ENCODE assay signal across 16 cellular contexts in the genomic region with DNA sequence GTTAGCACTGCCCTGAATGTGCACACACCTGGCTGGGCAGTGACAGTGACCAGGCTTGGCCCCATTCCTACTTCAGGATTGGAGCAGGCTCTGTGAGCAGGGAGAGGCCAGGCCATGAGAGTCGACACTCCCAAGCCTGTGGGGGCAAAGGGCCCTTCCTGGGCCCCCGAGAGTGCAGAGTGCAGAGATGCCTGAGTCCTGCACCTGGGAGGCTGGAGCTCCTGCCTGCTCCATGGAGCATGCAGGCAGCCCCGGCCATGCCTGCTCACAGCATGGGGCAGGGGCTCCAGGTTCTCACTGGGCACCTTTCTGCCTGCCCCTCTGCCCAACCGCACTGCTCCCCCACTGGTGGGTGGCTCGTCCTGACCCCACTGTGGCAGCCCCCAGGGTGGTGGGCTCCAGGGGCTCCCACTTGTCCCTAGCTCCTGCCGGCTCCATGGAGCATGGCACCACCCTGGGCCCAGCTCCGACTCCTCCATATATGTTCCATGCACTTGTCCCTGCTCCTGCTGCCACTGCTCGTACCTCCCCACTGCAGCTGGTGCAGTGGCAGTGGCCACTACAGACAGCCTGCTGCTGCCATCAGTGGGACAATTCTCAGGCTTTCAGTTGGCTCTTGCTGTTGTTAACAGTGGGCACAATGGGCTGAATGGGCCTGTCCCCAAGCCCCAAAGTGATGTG.
DNase-seq lines count a peak whose midpoint lies in the region; ATAC-seq lines count a peak whose summit lies in the region.
"Had no signal": no experiment of that assay in that cellular context is flagged by ENCODE, and none has a peak within 500 bp of the region (broad histone marks: within the 10 kb centered on the region; RNA-seq: fewer than 3 reads in every experiment).

No MANE protein-coding gene starts in this region.

- H3K27ac Mint-ChIP-seq in stimulated activated effector memory CD8-positive, alpha-beta T cell treated with anti-CD3 and anti-CD28 coated beads, Interleukin-12 subunit alpha, Interleukin-12 subunit beta, amount 100 ng/mL, for 72 hours: no peak overlapping the region
- H3K27ac Mint-ChIP-seq: CD14-positive monocyte; CD8-positive, alpha-beta T cell; HFFc6 had no signal

- intact Hi-C loops in Right ventricle myocardium superior (cut with DNase I) (no loop called here), Right ventricle myocardium inferior (cut with DNase I) (no loop called here)

- ATAC-seq in Right ventricle myocardium superior (ENCODE audit: poor library complexity): no peak
- no peak for ATAC-seq in Right ventricle myocardium inferior
- peak; percentile 31 for ATAC-seq in esophagus mucosa
- peak; percentile 25 for ATAC-seq in stimulated activated effector memory CD8-positive, alpha-beta T cell treated with anti-CD3 and anti-CD28 coated beads, Interleukin-12 subunit alpha, Interleukin-12 subunit beta, amount 100 ng/mL, for 72 hours
- ATAC-seq in GM21717 (IDR thresholded peaks at IDR 0.05; ENCODE audit: unreplicated experiment): no peak
- ATAC-seq: CD8-positive, alpha-beta T cell had no signal

- H3K4me1 Mint-ChIP-seq in stimulated activated effector memory CD8-positive, alpha-beta T cell treated with anti-CD3 and anti-CD28 coated beads, Interleukin-12 subunit alpha, Interleukin-12 subunit beta, amount 100 ng/mL, for 72 hours: no peaks in the 10 kb centered on the region
- H3K4me1 Mint-ChIP-seq: CD14-positive monocyte had no signal

- H3K4me3 Mint-ChIP-seq in stimulated activated effector memory CD8-positive, alpha-beta T cell treated with anti-CD3 and anti-CD28 coated beads, Interleukin-12 subunit alpha, Interleukin-12 subunit beta, amount 100 ng/mL, for 72 hours: no peak overlapping the region
- H3K4me3 Mint-ChIP-seq: CD14-positive monocyte; CD8-positive, alpha-beta T cell; HFFc6 had no signal

- DNase-seq in Right ventricle myocardium superior: peak; percentile 23
- no peak for DNase-seq in Right ventricle myocardium inferior (ENCODE audit: missing footprints)
- DNase-seq in mesenteric fat pad (ENCODE audit: low spot score): peak; percentile 69
- DNase-seq in stimulated activated effector memory CD8-positive, alpha-beta T cell treated with anti-CD3 and anti-CD28 coated beads, Interleukin-12 subunit alpha, Interleukin-12 subunit beta, amount 100 ng/mL, for 72 hours (ENCODE audit: low spot score in 2 of 2): no peak
- DNase-seq in kidney tubule cell (ENCODE audit: low spot score): no peak
- DNase-seq in SHP77 treated with DMSO at 0.1 percent for 48 hours (lab: John Stamatoyannopoulos, UW): no peak
- DNase-seq: CD8-positive, alpha-beta T cell; COR-L47; DMS153; DMS79 treated with DMSO at 0.1 percent for 48 hours; EL; HCEC 1CT; HFFc6 had no signal

- no peaks in the 10 kb centered on the region for H3K36me3 Mint-ChIP-seq in stimulated activated effector memory CD8-positive, alpha-beta T cell treated with anti-CD3 and anti-CD28 coated beads, Interleukin-12 subunit alpha, Interleukin-12 subunit beta, amount 100 ng/mL, for 72 hours
- H3K36me3 Mint-ChIP-seq: CD14-positive monocyte; CD8-positive, alpha-beta T cell had no signal

- H3K9me3 Mint-ChIP-seq in stimulated activated effector memory CD8-positive, alpha-beta T cell treated with anti-CD3 and anti-CD28 coated beads, Interleukin-12 subunit alpha, Interleukin-12 subunit beta, amount 100 ng/mL, for 72 hours: peaks cover 17% of the 10 kb centered on the region

Comparison
In these comparisons a context has a peak if more than half of its experiments do, and no peak if none do; other contexts are left out.
1. DNase-seq: peak in Right ventricle myocardium superior (single experiment) and mesenteric fat pad (single experiment); none in Right ventricle myocardium inferior (single experiment), stimulated activated effector memory CD8-positive, alpha-beta T cell treated with anti-CD3 and anti-CD28 coated beads, Interleukin-12 subunit alpha, Interleukin-12 subunit beta, amount 100 ng/mL, for 72 hours (0 of 2), kidney tubule cell (single experiment) and SHP77 treated with DMSO at 0.1 percent for 48 hours (single experiment).
2. ATAC-seq: peak in esophagus mucosa (single experiment) and stimulated activated effector memory CD8-positive, alpha-beta T cell treated with anti-CD3 and anti-CD28 coated beads, Interleukin-12 subunit alpha, Interleukin-12 subunit beta, amount 100 ng/mL, for 72 hours (single experiment); none in Right ventricle myocardium superior (single experiment), Right ventricle myocardium inferior (single experiment) and GM21717 (single experiment).